ENCODE assay signal across 11 cellular contexts in the genomic region with DNA sequence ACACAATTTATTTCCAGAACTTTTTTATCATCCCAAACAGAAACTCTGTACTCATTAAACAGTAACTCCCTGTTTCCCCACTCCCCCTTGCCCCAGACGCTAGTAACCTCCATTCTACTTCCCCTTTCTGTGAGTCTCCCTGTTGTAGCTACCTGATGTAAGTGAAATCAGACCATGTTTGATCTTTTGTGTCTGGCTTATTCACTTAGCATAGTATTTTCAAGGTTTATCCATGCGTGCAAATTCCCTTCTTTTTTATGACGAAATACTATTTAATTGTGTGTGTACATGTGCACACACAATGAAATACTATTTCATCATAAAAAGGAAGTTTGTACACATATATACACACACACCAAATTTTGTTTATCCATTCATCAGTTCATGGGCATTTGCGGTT. TPM values are rescaled to one million over a fixed set of nuclear protein-coding genes. Genes with fewer than 3 reads are reported as not detected.
DNase-seq lines count a peak whose midpoint lies in the region; ATAC-seq and TF ChIP-seq lines count a peak whose summit lies in the region.
"Had no signal": no experiment of that assay in that cellular context is flagged by ENCODE, and none has a peak within 500 bp of the region (broad histone marks: within the 10 kb centered on the region; RNA-seq: fewer than 3 reads in every experiment).

No MANE protein-coding gene starts in this region.

- in situ Hi-C loops in GM13977 (cut with MboI; ENCODE audit: low pct_unique_long_range_greater_than_20kb, low sequenced_read_pairs, unreplicated experiment): no loop called here

- H3K27ac ChIP-seq in foreskin keratinocyte (no peak overlapping the region), left ventricle myocardium inferior (replicated peaks) (no peak overlapping the region)

- H3K4me3 Mint-ChIP-seq in central memory CD8-positive, alpha-beta T cell: no peak overlapping the region

- no peaks in the 10 kb centered on the region for H3K36me3 ChIP-seq in left ventricle myocardium inferior

- H3K27me3 ChIP-seq in foreskin keratinocyte (no peaks in the 10 kb centered on the region), left ventricle myocardium inferior (ENCODE audit: low read depth) (no peaks in the 10 kb centered on the region)

- peaks cover 3% of the 10 kb centered on the region for H3K36me3 Mint-ChIP-seq in central memory CD8-positive, alpha-beta T cell (ENCODE audit: insufficient read depth)

- intact Hi-C loops in left ventricle myocardium inferior (cut with micrococcal nuclease): no loop called here

- H3K4me3 ChIP-seq in left ventricle myocardium inferior: no peak overlapping the region

- DNase-seq in GM13977 (ENCODE audit: low spot score): peak; percentile 32
- no peak for DNase-seq in central memory CD8-positive, alpha-beta T cell (ENCODE audit: low spot score in 2 of 2)
- no peak for DNase-seq in islet precursor cell
- DNase-seq in HCEC 1CT: no peak
- no peak for DNase-seq in foreskin keratinocyte
- DNase-seq in left ventricle myocardium inferior: no peak
- DNase-seq: activated CD8-positive, alpha-beta memory T cell treated with anti-CD3 and anti-CD28 coated beads for 24 hours; CD4-positive, CD25-positive, alpha-beta regulatory T cell; NCI-H69 had no signal

- H3K9me3 Mint-ChIP-seq in central memory CD8-positive, alpha-beta T cell: no peaks in the 10 kb centered on the region

- TF ChIP-seq CTCF in GM13977 (IDR thresholded peaks at IDR 0.05; ENCODE audit: extremely low read depth, insufficient read depth, missing control alignments) (no peak), foreskin keratinocyte (conservative IDR thresholded peaks at IDR 0.05) (no peak), left ventricle myocardium inferior (IDR thresholded peaks at IDR 0.05; ENCODE audit: borderline replicate concordance) (no peak)

- H3K4me1 ChIP-seq in foreskin keratinocyte: peaks cover 22% of the 10 kb centered on the region
- H3K4me1 ChIP-seq in left ventricle myocardium inferior: peaks cover 66% of the 10 kb centered on the region

- ATAC-seq in GM21717 (IDR thresholded peaks at IDR 0.05; ENCODE audit: unreplicated experiment) (peak; percentile 64), HG03521 (IDR thresholded peaks at IDR 0.05; ENCODE audit: unreplicated experiment) (peak; percentile 42), foreskin keratinocyte (no peak)
- ATAC-seq in central memory CD8-positive, alpha-beta T cell (replicated peaks; ENCODE audit: extremely low read depth, poor library complexity, severe bottlenecking): peak; percentile 12

- H3K27ac Mint-ChIP-seq in central memory CD8-positive, alpha-beta T cell (ENCODE audit: low read depth): no peak overlapping the region

- peaks cover 36% of the 10 kb centered on the region for H3K4me1 Mint-ChIP-seq in central memory CD8-positive, alpha-beta T cell

- no peaks in the 10 kb centered on the region for H3K27me3 Mint-ChIP-seq in central memory CD8-positive, alpha-beta T cell
- H3K27me3 Mint-ChIP-seq: CD4-positive, CD25-positive, alpha-beta regulatory T cell had no signal

- no peaks in the 10 kb centered on the region for H3K9me3 ChIP-seq in left ventricle myocardium inferior (replicated peaks)

RNA-seq across cellular contexts. Expression of a gene that starts 5.2 kb away (rescaled TPM):
- total RNA-seq in foreskin keratinocyte (22.9 and 26.5 TPM in 2 replicates), left ventricle myocardium inferior (11.7 TPM)
- 4.8 and 5.9 TPM in 2 replicates for polyA plus RNA-seq in foreskin keratinocyte

RNA-seq across cellular contexts. Expression of a gene that starts 37.1 kb away (rescaled TPM):
- 0.17 and 0.18 TPM in 2 replicates for total RNA-seq in foreskin keratinocyte
- 0.21 and 0.24 TPM in 2 replicates for polyA plus RNA-seq in foreskin keratinocyte
- 3.7 TPM for total RNA-seq in left ventricle myocardium inferior
- total RNA-seq: CD4-positive, CD25-positive, alpha-beta regulatory T cell had no signal
